ENCODE assay signal across 18 cellular contexts in genomic region chr22:22974795-22975580, GRCh38.
DNase-seq lines count a peak whose midpoint lies in the region; ATAC-seq and TF ChIP-seq lines count a peak whose summit lies in the region.
"Had no signal": no experiment of that assay in that cellular context is flagged by ENCODE, and none has a peak within 500 bp of the region (broad histone marks: within the 10 kb centered on the region; RNA-seq: fewer than 3 reads in every experiment).

No MANE protein-coding gene starts in this region.

- no peak for TF ChIP-seq POLR2A in ovary (IDR thresholded peaks at IDR 0.05)

- DNase-seq in NCI-H1417 (lab: John Stamatoyannopoulos, UW) = peak in 2 of 3 experiments; percentile 1 to 37
- no peak for DNase-seq in NCI-H1417 treated with DMSO at 0.1 percent for 48 hours (lab: John Stamatoyannopoulos, UW)
- DNase-seq in LNCaP clone FGC (ENCODE audit: low read depth) = peak; percentile 57
- peak; percentile 91 for DNase-seq in NCI-H2171 treated with DMSO at 0.1 percent for 48 hours (lab: John Stamatoyannopoulos, UW)
- peak; percentile 73 for DNase-seq in left lobe of liver (ENCODE audit: low spot score)
- no peak for DNase-seq in ovary
- DNase-seq in immature natural killer cell = no peak
- DNase-seq: CD8-positive, alpha-beta memory T cell; DMS153; Kasumi-1; NCI-H187 treated with DMSO at 0.1 percent for 48 hours; NCI-H345; NCI-H526; PC-9 had no signal

- no peak overlapping the region for H3K27ac Mint-ChIP-seq in immature natural killer cell
- H3K27ac Mint-ChIP-seq: CD8-positive, alpha-beta memory T cell had no signal

- H3K27me3 ChIP-seq in ovary = no peaks in the 10 kb centered on the region
- H3K27me3 ChIP-seq: BLaER1 treated with 17β-estradiol and CSF1 and Interleukin-3, amounts not matched to agents 10 nM and 100 nM had no signal

- no peaks in the 10 kb centered on the region for H3K4me1 Mint-ChIP-seq in immature natural killer cell
- H3K4me1 Mint-ChIP-seq: CD8-positive, alpha-beta memory T cell had no signal

- peaks cover 0 to 3% of the 10 kb centered on the region in 2 donors for H3K9me3 ChIP-seq in ovary

- H3K36me3 Mint-ChIP-seq in immature natural killer cell = peaks cover 0 to 9% (median 3%) of the 10 kb centered on the region in 3 donors

- ATAC-seq in left lobe of liver (peak; percentile 90), HG03439 (IDR thresholded peaks at IDR 0.05; ENCODE audit: unreplicated experiment) (no peak)
- ATAC-seq: A549 had no signal

- intact Hi-C loops in ovary (cut with DNase I) = no loop called here

- H3K4me3 Mint-ChIP-seq in immature natural killer cell = no peak overlapping the region
- H3K4me3 Mint-ChIP-seq: CD8-positive, alpha-beta memory T cell had no signal

- no peaks in the 10 kb centered on the region for H3K4me1 ChIP-seq in ovary (ENCODE audit: insufficient read depth)
- H3K4me1 ChIP-seq: A549; BLaER1 treated with 17β-estradiol and CSF1 and Interleukin-3, amounts not matched to agents 10 nM and 100 nM; SJSA1 had no signal

- TF ChIP-seq CTCF in LNCaP clone FGC (IDR thresholded peaks at IDR 0.05; ENCODE audit: control insufficient read depth, extremely low read depth, insufficient read depth) (no peak), ovary (IDR thresholded peaks at IDR 0.05) (no peak)

- TF ChIP-seq EP300 in ovary (IDR thresholded peaks at IDR 0.05) = no peak

- H3K36me3 ChIP-seq in ovary = no peaks in the 10 kb centered on the region
- H3K36me3 ChIP-seq: BLaER1 treated with 17β-estradiol and CSF1 and Interleukin-3, amounts not matched to agents 10 nM and 100 nM; SJSA1 had no signal

- H3K27ac ChIP-seq in ovary = no peak overlapping the region
- H3K27ac ChIP-seq: A549; BLaER1 treated with 17β-estradiol and CSF1 and Interleukin-3, amounts not matched to agents 10 nM and 100 nM; PC-9; SJSA1 had no signal

- peaks cover 5 to 12% (median 10%) of the 10 kb centered on the region in 6 donors for H3K9me3 Mint-ChIP-seq in immature natural killer cell

- H3K4me3 ChIP-seq in LNCaP clone FGC (ENCODE audit: low read depth, low read length) = no peak overlapping the region
- H3K4me3 ChIP-seq in ovary = no peak overlapping the region
- H3K4me3 ChIP-seq: A549; BLaER1 treated with 17β-estradiol and CSF1 and Interleukin-3, amounts not matched to agents 10 nM and 100 nM; PC-9; SJSA1 had no signal

- peaks cover 4 to 16% (median 14%) of the 10 kb centered on the region in 3 donors for H3K27me3 Mint-ChIP-seq in immature natural killer cell (ENCODE audit: low read depth in 3 of 3)

- 70 to 75% (median 73%) methylated on average over 8 of the region's 8 CpGs for WGBS in ovary, 3 donors

Comparison
In these comparisons a context has a peak if more than half of its experiments do, and no peak if none do; other contexts are left out.
1. DNase-seq: peak in NCI-H1417 (2 of 3), LNCaP clone FGC (single experiment), NCI-H2171 treated with DMSO at 0.1 percent for 48 hours (single experiment) and left lobe of liver (single experiment); none in NCI-H1417 treated with DMSO at 0.1 percent for 48 hours (single experiment), ovary (0 of 5) and immature natural killer cell (0 of 3).